10 cellular contexts compared by ENCODE assay signal in the genomic region with DNA sequence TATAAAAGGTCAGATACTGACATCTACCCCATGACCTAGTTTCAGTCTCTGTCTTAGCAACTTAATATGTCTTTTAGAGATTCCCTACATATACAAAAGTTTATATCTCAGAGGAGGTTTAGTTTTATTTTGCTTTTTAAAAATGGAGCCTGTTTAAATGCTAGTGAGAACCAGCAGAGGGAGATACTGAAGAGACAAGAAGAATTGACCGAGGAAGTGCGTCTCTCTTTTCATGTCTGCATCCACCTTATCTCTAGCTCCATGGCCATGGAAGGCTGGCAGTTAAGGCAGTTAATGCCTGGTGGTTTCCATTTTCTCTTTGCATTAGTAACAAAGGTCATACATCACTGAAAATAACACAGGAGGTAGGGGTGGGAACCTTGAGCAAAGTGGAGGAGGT. TPM values are rescaled to one million over a fixed set of nuclear protein-coding genes. Genes with fewer than 3 reads are reported as not detected.
DNase-seq lines count a peak whose midpoint lies in the region; ATAC-seq and TF ChIP-seq lines count a peak whose summit lies in the region.
"Had no signal": no experiment of that assay in that cellular context is flagged by ENCODE, and none has a peak within 500 bp of the region (broad histone marks: within the 10 kb centered on the region; RNA-seq: fewer than 3 reads in every experiment).

No MANE protein-coding gene starts in this region.

- TF ChIP-seq CTCF in Caco-2 (IDR thresholded peaks at IDR 0.05; ENCODE audit: insufficient read depth in 1 of 2, low read depth in 1 of 2, low read length in 1 of 2, severe bottlenecking in 1 of 2, unreplicated experiment in 1 of 2) (peak; percentile 33 to 36), uterus (IDR thresholded peaks at IDR 0.05) (no peak)

- H3K36me3 ChIP-seq in Caco-2 (ENCODE audit: control insufficient read depth, insufficient read depth, low read length) = no peaks in the 10 kb centered on the region
- H3K36me3 ChIP-seq in adipocyte (ENCODE audit: control insufficient read depth, insufficient read depth, low read length, severe bottlenecking) = no peaks in the 10 kb centered on the region
- H3K36me3 ChIP-seq in uterus = no peaks in the 10 kb centered on the region

- H3K27ac Mint-ChIP-seq in Caco-2 (ENCODE audit: unreplicated experiment) = no peak overlapping the region
- H3K27ac Mint-ChIP-seq: nephron progenitor cell had no signal

- no peak overlapping the region for H3K27ac ChIP-seq in uterus

- BruUV-seq in Caco-2 (replicated peaks; lab: Mats Ljungman, UMichigan) = no TSS peak

- H3K4me1 Mint-ChIP-seq in Caco-2 (ENCODE audit: low read depth, unreplicated experiment) = peaks cover 11% of the 10 kb centered on the region
- H3K4me1 Mint-ChIP-seq: nephron progenitor cell had no signal

- TF ChIP-seq POLR2A in uterus (IDR thresholded peaks at IDR 0.05) = no peak

- POLR2A ChIA-PET in Caco-2 (lab: Charles Lee) = interaction anchor here (1.0 kb wide), 1 partner anchor 11 kb away, joined by 5 read pairs; the partner anchor contains the start of gene SUV39H2

- no peak overlapping the region for H3K4me3 ChIP-seq in Caco-2 (ENCODE audit: low read depth, low read length)
- H3K4me3 ChIP-seq in adipocyte (ENCODE audit: low read length) = no peak overlapping the region
- H3K4me3 ChIP-seq in uterus = no peak overlapping the region

- H3K9me3 Mint-ChIP-seq in Caco-2 (ENCODE audit: unreplicated experiment) = no peaks in the 10 kb centered on the region

- no peak for ATAC-seq in GM18858 (IDR thresholded peaks at IDR 0.05; ENCODE audit: unreplicated experiment)

- H3K4me1 ChIP-seq in Caco-2 = peaks cover 7% of the 10 kb centered on the region; the same call in 1 of the 2 replicates
- H3K4me1 ChIP-seq in adipocyte (ENCODE audit: control insufficient read depth, insufficient read depth, low read length) = no peaks in the 10 kb centered on the region
- H3K4me1 ChIP-seq in uterus = no peaks in the 10 kb centered on the region

- H3K27me3 ChIP-seq in Caco-2 (replicated peaks; ENCODE audit: control insufficient read depth, insufficient read depth, low read length) = no peaks in the 10 kb centered on the region
- no peaks in the 10 kb centered on the region for H3K27me3 ChIP-seq in adipocyte (replicated peaks; ENCODE audit: control insufficient read depth, insufficient read depth, low read length)
- no peaks in the 10 kb centered on the region for H3K27me3 ChIP-seq in uterus

- peaks cover 16% of the 10 kb centered on the region for H3K36me3 Mint-ChIP-seq in Caco-2 (ENCODE audit: insufficient read depth, unreplicated experiment)

- H3K9ac ChIP-seq in adipocyte (ENCODE audit: low read length) = no peak overlapping the region

- H3K27me3 Mint-ChIP-seq in Caco-2 (ENCODE audit: insufficient read depth, unreplicated experiment) = no peaks in the 10 kb centered on the region

- no peaks in the 10 kb centered on the region for H3K9me3 ChIP-seq in Caco-2
- H3K9me3 ChIP-seq in adipocyte (ENCODE audit: control insufficient read depth, low read length) = no peaks in the 10 kb centered on the region
- H3K9me3 ChIP-seq in uterus = no peaks in the 10 kb centered on the region

- intact Hi-C loops in Caco-2 (cut with micrococcal nuclease; ENCODE audit: unreplicated experiment) (no loop called here), uterus (cut with DNase I; ENCODE audit: low total_unique reads) (no loop called here)

- peak in 1 of 2 experiments; percentile 29 for DNase-seq in Caco-2
- DNase-seq in Kasumi-1 (lab: John Stamatoyannopoulos, UW) = peak; percentile 58 to 80
- peak; percentile 23 for DNase-seq in adipocyte (ENCODE audit: low read depth)
- DNase-seq in left kidney (ENCODE audit: low read depth, low spot score) = peak; percentile 14
- DNase-seq in T-helper 9 cell = no peak
- no peak for DNase-seq in uterus
- DNase-seq in NK-92 (lab: John Stamatoyannopoulos, UW; ENCODE audit: unreplicated experiment) = no peak
- DNase-seq: nephron progenitor cell; NK-92 treated with Interleukin-12 subunit alpha and Interleukin-12 subunit beta, amount 100 ng/mL, for 24 hours had no signal

- CTCF ChIA-PET in Caco-2 (lab: Charles Lee) = interaction anchor here (1.7 kb wide), 1 partner anchor 10 kb away, joined by 9 read pairs; the partner anchor contains the start of gene SUV39H2

- no peak overlapping the region for H3K4me3 Mint-ChIP-seq in Caco-2 (ENCODE audit: unreplicated experiment)
- H3K4me3 Mint-ChIP-seq: nephron progenitor cell had no signal

RNA-seq across cellular contexts. Expression of gene SUV39H2, which starts 10.7 kb away (rescaled TPM):
- total RNA-seq in Caco-2 (2022) = 58.3 and 60.4 TPM in 2 replicates
- 10 to 100 TPM in 2 of 4 donors, 1 to 10 TPM in 2; 7.4 to 41.5 (median 12.2) TPM for total RNA-seq in uterus

RNA-seq across cellular contexts. Expression of gene HSPA14, which starts 51.2 kb away (rescaled TPM):
- 36.9 and 39.3 TPM in 2 replicates for total RNA-seq in Caco-2 (2022)
- total RNA-seq in uterus = 10 to 100 TPM; 10.4 to 19.4 (median 13.8) TPM

RNA-seq across cellular contexts. Expression of gene MSANTD7, which starts 51.2 kb away (rescaled TPM):
- total RNA-seq in Caco-2 (2022) = 30.0 and 32.8 TPM in 2 replicates
- total RNA-seq in uterus = 10 to 100 TPM in 2 of 4 donors, 1 to 10 TPM in 2; 3.2 to 23.2 (median 8.6) TPM

RNA-seq across cellular contexts. Expression of gene CDNF, which starts 51.5 kb away (rescaled TPM):
- 3.4 and 3.9 TPM in 2 replicates for total RNA-seq in Caco-2 (2022)
- total RNA-seq in uterus = 1 to 10 TPM in 3 of 4 donors, not detected in 1; 2.6 to 9.1 (median 3.8) TPM

Comparison
In these comparisons a context has a peak if more than half of its experiments do, and no peak if none do; other contexts are left out.
1. DNase-seq: peak in Kasumi-1 (2 of 2), adipocyte (single experiment) and left kidney (single experiment); none in T-helper 9 cell (single experiment), uterus (0 of 2) and NK-92 (single experiment).
2. CTCF ChIP-seq: peak in Caco-2 (2 of 2); none in uterus (0 of 4).